12 cellular contexts compared by ENCODE assay signal in the genomic region with DNA sequence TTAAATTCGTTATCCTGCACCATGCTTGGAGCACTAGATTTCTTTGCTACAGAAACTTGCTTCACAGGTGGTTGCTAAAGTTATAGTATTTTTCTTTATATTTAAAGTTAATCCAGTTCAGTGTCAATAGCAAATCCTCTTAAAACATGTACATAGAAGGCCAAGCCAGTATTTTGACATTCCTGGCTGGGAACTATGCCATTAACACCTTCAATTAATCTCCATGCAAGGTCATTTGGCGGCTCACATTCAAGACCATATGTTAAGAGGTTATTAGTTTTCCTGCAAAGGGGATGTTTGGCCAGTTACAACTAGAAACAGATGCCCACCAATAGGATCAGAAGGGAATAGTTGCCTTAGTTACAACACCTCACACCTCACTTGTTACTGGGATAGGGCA.
A peak's percentile ranks its signal among the peaks of the same experiment; 100 is the strongest.
DNase-seq lines count a peak whose midpoint lies in the region; TF ChIP-seq lines count a peak whose summit lies in the region.
"Had no signal": no experiment of that assay in that cellular context is flagged by ENCODE, and none has a peak within 500 bp of the region (broad histone marks: within the 10 kb centered on the region; RNA-seq: fewer than 3 reads in every experiment).

No MANE protein-coding gene starts in this region.

- in situ Hi-C loops in G401 (cut with HindIII; ENCODE audit: low sequenced_read_pairs), result no loop called here

- peaks cover under 1% of the 10 kb centered on the region for H3K9me3 Mint-ChIP-seq in type B pancreatic cell

- H3K36me3 Mint-ChIP-seq in type B pancreatic cell, result peaks cover 6% of the 10 kb centered on the region
- H3K36me3 Mint-ChIP-seq: CD4-positive, alpha-beta memory T cell had no signal

- peak overlapping the region; percentile 27 for H3K4me3 Mint-ChIP-seq in type B pancreatic cell
- H3K4me3 Mint-ChIP-seq: CD4-positive, alpha-beta memory T cell; HFFc6 had no signal

- H3K4me1 Mint-ChIP-seq in type B pancreatic cell (ENCODE audit: unreplicated experiment), result peaks cover 20% of the 10 kb centered on the region
- H3K4me1 Mint-ChIP-seq: CD4-positive, alpha-beta memory T cell had no signal

- H3K27ac Mint-ChIP-seq in type B pancreatic cell, result no peak overlapping the region
- H3K27ac Mint-ChIP-seq: CD4-positive, alpha-beta memory T cell; HFFc6 had no signal

- no peak for TF ChIP-seq CTCF in type B pancreatic cell (conservative IDR thresholded peaks at IDR 0.05)

- DNase-seq in G401 (ENCODE audit: low spot score) (peak; percentile 24), NCI-H524 (lab: John Stamatoyannopoulos, UW) (peak; percentile 69 to 90), SK-N-DZ (ENCODE audit: low spot score) (peak; percentile 16), type B pancreatic cell (ENCODE audit: extremely low spot score, unreplicated experiment) (no peak), AML-193 (lab: John Stamatoyannopoulos, UW) (no peak), Kasumi-1 (lab: John Stamatoyannopoulos, UW) (no peak), OCI-M2 (lab: John Stamatoyannopoulos, UW; ENCODE audit: unreplicated experiment) (no peak)
- DNase-seq: BE2C; CD4-positive, alpha-beta memory T cell; DMS53; HCEC 1CT; HFFc6 had no signal

- no peaks in the 10 kb centered on the region for H3K27me3 Mint-ChIP-seq in type B pancreatic cell
- H3K27me3 Mint-ChIP-seq: CD4-positive, alpha-beta memory T cell had no signal

Comparison
In these comparisons a context has a peak if more than half of its experiments do, and no peak if none do; other contexts are left out.
1. DNase-seq: peak in G401 (single experiment), NCI-H524 (2 of 2) and SK-N-DZ (single experiment); none in type B pancreatic cell (single experiment), AML-193 (0 of 2), Kasumi-1 (0 of 2) and OCI-M2 (single experiment).